In genomic region chr16:10949424-10949970, GRCh38 we compare ENCODE assay signal across 1 cellular context.
TF ChIP-seq lines count a peak whose summit lies in the region.

No MANE protein-coding gene starts in this region.

TF ChIP-seq in GM12878, 131 proteins besides CTCF, POLR2A, EP300 and RAD21 (continued from another document and continues in another):
- TF ChIP-seq ZNF687 (IDR thresholded peaks at IDR 0.05) (peak; percentile 80), RB1 (IDR thresholded peaks at IDR 0.05; ENCODE audit: borderline replicate concordance) (peak; percentile 100), CHD4 (IDR thresholded peaks at IDR 0.05) (no peak), EED (IDR thresholded peaks at IDR 0.05; ENCODE audit: low read depth) (peak; percentile 69; the same call in 1 of the 2 replicates), NFYA (IDR thresholded peaks at IDR 0.05; ENCODE audit: borderline replicate concordance, low read depth, low read length) (no peak), IRF5 (IDR thresholded peaks at IDR 0.05; ENCODE audit: borderline replicate concordance) (no peak), KLF5 (IDR thresholded peaks at IDR 0.05; ENCODE audit: partially characterized antibody) (no peak), NKRF (conservative IDR thresholded peaks at IDR 0.05) (peak; percentile 16; the same call in 1 of the 2 replicates), SP1 (IDR thresholded peaks at IDR 0.05; ENCODE audit: low read depth, low read length) (peak; percentile 28), NR2F1 (conservative IDR thresholded peaks at IDR 0.05) (peak; percentile 88), RUNX3 (IDR thresholded peaks at IDR 0.05; ENCODE audit: low read length) (peak; percentile 31; the same call in 1 of the 2 replicates), CHD1 (IDR thresholded peaks at IDR 0.05; ENCODE audit: low read depth, low read length) (no peak), POLR2AphosphoS5 (IDR thresholded peaks at IDR 0.05; ENCODE audit: low read length) (peak; percentile 56; the same call in 1 of the 2 replicates), BCL3 (IDR thresholded peaks at IDR 0.05; ENCODE audit: borderline replicate concordance, insufficient read depth, low read depth, low read length, poor library complexity, severe bottlenecking) (peak; percentile 48), GATAD2B (conservative IDR thresholded peaks at IDR 0.05; ENCODE audit: low read depth) (peak; percentile 99), MTA2 (IDR thresholded peaks at IDR 0.05; ENCODE audit: low read depth) (peak; percentile 60; the same call in 1 of the 2 replicates), MEF2B (IDR thresholded peaks at IDR 0.05; ENCODE audit: partially characterized antibody, poor library complexity, severe bottlenecking) (peak; percentile 100), ATF7 (IDR thresholded peaks at IDR 0.05; ENCODE audit: low read depth) (peak; percentile 73), PRDM15 (CRISPR knock-in tag; IDR thresholded peaks at IDR 0.05) (no peak), FOXM1 (IDR thresholded peaks at IDR 0.05; ENCODE audit: low read depth, low read length) (no peak), E2F4 (IDR thresholded peaks at IDR 0.05; ENCODE audit: low read depth, low read length) (no peak), SUZ12 (IDR thresholded peaks at IDR 0.05; ENCODE audit: unreplicated experiment) (no peak), CBX3 (IDR thresholded peaks at IDR 0.05; ENCODE audit: borderline replicate concordance, low read depth) (no peak), NRF1 (conservative IDR thresholded peaks at IDR 0.05; ENCODE audit: low read depth, low read length) (no peak), YBX1 (IDR thresholded peaks at IDR 0.05) (peak; percentile 100), FOXK2 (IDR thresholded peaks at IDR 0.05) (no peak), ZNF622 (IDR thresholded peaks at IDR 0.05) (no peak), SMAD1 (IDR thresholded peaks at IDR 0.05; ENCODE audit: low read depth, partially characterized antibody) (peak; percentile 83), CUX1 (IDR thresholded peaks at IDR 0.05; ENCODE audit: insufficient replicate concordance, low read depth, low read length) (peak; percentile 94), TAF1 (IDR thresholded peaks at IDR 0.05; ENCODE audit: borderline replicate concordance, low read depth, low read length) (no peak), TCF12 (IDR thresholded peaks at IDR 0.05; ENCODE audit: low read depth, low read length) (peak; percentile 67), ATF3 (IDR thresholded peaks at IDR 0.05; ENCODE audit: borderline replicate concordance, extremely low read depth, low read depth, low read length) (no peak), BCL11A (IDR thresholded peaks at IDR 0.05; ENCODE audit: low read depth, low read length) (peak; percentile 40; the same call in 1 of the 2 replicates), SMARCA5 (IDR thresholded peaks at IDR 0.05) (peak; percentile 39; the same call in 1 of the 2 replicates), IKZF1 (conservative IDR thresholded peaks at IDR 0.05) (peak; percentile 84), IRF4 (IDR thresholded peaks at IDR 0.05; ENCODE audit: low read depth, low read length) (peak; percentile 46; the same call in 1 of the 2 replicates), SKIL (IDR thresholded peaks at IDR 0.05; ENCODE audit: low read depth, poor library complexity, severe bottlenecking) (peak; percentile 52), SRF (IDR thresholded peaks at IDR 0.05; ENCODE audit: low read depth in 2 of 2, low read length in 2 of 2) (no peak), NR2C1 (IDR thresholded peaks at IDR 0.05) (no peak), ASH2L (IDR thresholded peaks at IDR 0.05; ENCODE audit: borderline replicate concordance, low read depth) (no peak)
